In genomic region chr10:72563327-72563932, GRCh38 we compare ENCODE assay signal across 13 cellular contexts.
DNase-seq lines count a peak whose midpoint lies in the region; ATAC-seq and TF ChIP-seq lines count a peak whose summit lies in the region.
"Had no signal": no experiment of that assay in that cellular context is flagged by ENCODE, and none has a peak within 500 bp of the region (broad histone marks: within the 10 kb centered on the region; RNA-seq: fewer than 3 reads in every experiment).

No MANE protein-coding gene starts in this region.

- no peak overlapping the region for H3K4me3 ChIP-seq in upper lobe of left lung
- no peak overlapping the region for H3K4me3 ChIP-seq in uterus
- no peak overlapping the region for H3K4me3 ChIP-seq in dorsolateral prefrontal cortex
- H3K4me3 ChIP-seq: BLaER1 had no signal

- peak overlapping the region; percentile 75 for H3K4me3 Mint-ChIP-seq in natural killer cell treated with Interleukin-12 subunit alpha and Interleukin-12 subunit beta and Interleukin-15 and Interleukin-18, amount 100 ng/mL, for 72 hours
- no peak overlapping the region for H3K4me3 Mint-ChIP-seq in natural killer cell
- peak overlapping the region; percentile 18 for H3K4me3 Mint-ChIP-seq in activated CD4-positive, alpha-beta memory T cell treated with anti-CD3 and anti-CD28 coated beads for 36 hours
- H3K4me3 Mint-ChIP-seq: effector memory CD8-positive, alpha-beta T cell had no signal

- H3K27me3 Mint-ChIP-seq in natural killer cell treated with Interleukin-12 subunit alpha and Interleukin-12 subunit beta and Interleukin-15 and Interleukin-18, amount 100 ng/mL, for 72 hours: no peaks in the 10 kb centered on the region
- H3K27me3 Mint-ChIP-seq in natural killer cell (ENCODE audit: low read depth in 2 of 2): no peaks in the 10 kb centered on the region
- no peaks in the 10 kb centered on the region for H3K27me3 Mint-ChIP-seq in activated CD4-positive, alpha-beta memory T cell treated with anti-CD3 and anti-CD28 coated beads for 36 hours
- H3K27me3 Mint-ChIP-seq: effector memory CD8-positive, alpha-beta T cell had no signal

- TF ChIP-seq CTCF in natural killer cell (IDR thresholded peaks at IDR 0.05) (no peak), upper lobe of left lung (IDR thresholded peaks at IDR 0.05) (no peak), uterus (IDR thresholded peaks at IDR 0.05) (no peak), dorsolateral prefrontal cortex (IDR thresholded peaks at IDR 0.05 in 54 of 56, conservative IDR thresholded peaks at IDR 0.05 in 2 of 56; ENCODE audit: low read depth in 1 of 56, partially characterized antibody in 56 of 56) (no peak)

- no peak for DNase-seq in natural killer cell treated with Interleukin-12 subunit alpha and Interleukin-12 subunit beta and Interleukin-15 and Interleukin-18, amount 100 ng/mL, for 72 hours (ENCODE audit: low spot score)
- no peak for DNase-seq in natural killer cell
- peak; percentile 37 for DNase-seq in activated CD4-positive, alpha-beta memory T cell treated with anti-CD3 and anti-CD28 coated beads for 36 hours
- DNase-seq in upper lobe of left lung: no peak
- no peak for DNase-seq in uterus
- no peak for DNase-seq in C1 segment of cervical spinal cord (lab: John Stamatoyannopoulos, UW)
- DNase-seq in dorsolateral prefrontal cortex: no peak
- DNase-seq: effector memory CD8-positive, alpha-beta T cell; HCEC 1CT; left colon; NCI-H2171 treated with DMSO at 0.1 percent for 48 hours had no signal

- H3K9me3 Mint-ChIP-seq in natural killer cell treated with Interleukin-12 subunit alpha and Interleukin-12 subunit beta and Interleukin-15 and Interleukin-18, amount 100 ng/mL, for 72 hours: no peaks in the 10 kb centered on the region
- no peaks in the 10 kb centered on the region for H3K9me3 Mint-ChIP-seq in natural killer cell
- no peaks in the 10 kb centered on the region for H3K9me3 Mint-ChIP-seq in activated CD4-positive, alpha-beta memory T cell treated with anti-CD3 and anti-CD28 coated beads for 36 hours
- H3K9me3 Mint-ChIP-seq: effector memory CD8-positive, alpha-beta T cell had no signal

- peaks cover 0 to 27% (median 8%) of the 10 kb centered on the region in 4 donors for H3K4me1 ChIP-seq in upper lobe of left lung
- H3K4me1 ChIP-seq in uterus: no peaks in the 10 kb centered on the region
- H3K4me1 ChIP-seq: BLaER1 had no signal

- H3K36me3 Mint-ChIP-seq in natural killer cell treated with Interleukin-12 subunit alpha and Interleukin-12 subunit beta and Interleukin-15 and Interleukin-18, amount 100 ng/mL, for 72 hours: peaks cover 13% of the 10 kb centered on the region
- H3K36me3 Mint-ChIP-seq in natural killer cell: no peaks in the 10 kb centered on the region
- H3K36me3 Mint-ChIP-seq in activated CD4-positive, alpha-beta memory T cell treated with anti-CD3 and anti-CD28 coated beads for 36 hours: peaks cover 43% of the 10 kb centered on the region

- POLR2A ChIA-PET in activated CD4-positive, alpha-beta memory T cell treated with anti-CD3 and anti-CD28 coated beads for 36 hours (lab: Charles Lee): interaction anchor here (1.0 to 1.3 kb wide), 2 partner anchors 62 to 128 kb away, joined by 3 to 4 read pairs; partner anchors contain the start of genes MCU and MICU1

- H3K36me3 ChIP-seq in upper lobe of left lung: peaks cover 4 to 37% (median 5%) of the 10 kb centered on the region in 4 donors
- no peaks in the 10 kb centered on the region for H3K36me3 ChIP-seq in uterus

- peak overlapping the region; percentile 85 to 89 for H3K27ac Mint-ChIP-seq in natural killer cell treated with Interleukin-12 subunit alpha and Interleukin-12 subunit beta and Interleukin-15 and Interleukin-18, amount 100 ng/mL, for 72 hours
- H3K27ac Mint-ChIP-seq in natural killer cell: peak overlapping the region in 1 of 2 donors; percentile 64
- peak overlapping the region; percentile 79 for H3K27ac Mint-ChIP-seq in activated CD4-positive, alpha-beta memory T cell treated with anti-CD3 and anti-CD28 coated beads for 36 hours

- no peaks in the 10 kb centered on the region for H3K27me3 ChIP-seq in upper lobe of left lung
- no peaks in the 10 kb centered on the region for H3K27me3 ChIP-seq in uterus
- H3K27me3 ChIP-seq in dorsolateral prefrontal cortex: no peaks in the 10 kb centered on the region
- H3K27me3 ChIP-seq: BLaER1 had no signal

- intact Hi-C loops in natural killer cell (cut with micrococcal nuclease): no loop called here
- intact Hi-C loops in activated CD4-positive, alpha-beta memory T cell treated with anti-CD3 and anti-CD28 coated beads for 36 hours (cut with micrococcal nuclease): loop anchor here (1.0 to 2.0 kb wide), 2 partner anchors 62 to 193 kb away; no protein-coding TSS in a partner anchor
- intact Hi-C loops in uterus (cut with DNase I; ENCODE audit: low total_unique reads): no loop called here
- intact Hi-C loops in dorsolateral prefrontal cortex (cut with DNase I): no loop called here

- H3K27ac ChIP-seq in upper lobe of left lung (peak overlapping the region in 3 of 4 donors; percentile 57 to 73 (median 73)), uterus (no peak overlapping the region), dorsolateral prefrontal cortex (no peak overlapping the region)
- H3K27ac ChIP-seq: BLaER1 had no signal

- TF ChIP-seq POLR2A in upper lobe of left lung (IDR thresholded peaks at IDR 0.05) (no peak), uterus (IDR thresholded peaks at IDR 0.05) (no peak)

- no peak for TF ChIP-seq EP300 in upper lobe of left lung (IDR thresholded peaks at IDR 0.05)

- peaks cover 22 to 44% of the 10 kb centered on the region in 2 donors for H3K4me1 Mint-ChIP-seq in natural killer cell treated with Interleukin-12 subunit alpha and Interleukin-12 subunit beta and Interleukin-15 and Interleukin-18, amount 100 ng/mL, for 72 hours (ENCODE audit: low read depth in 2 of 2)
- H3K4me1 Mint-ChIP-seq in natural killer cell: peaks cover 7 to 8% of the 10 kb centered on the region in 2 donors
- H3K4me1 Mint-ChIP-seq in activated CD4-positive, alpha-beta memory T cell treated with anti-CD3 and anti-CD28 coated beads for 36 hours (ENCODE audit: low read depth): peaks cover 34% of the 10 kb centered on the region

- CTCF ChIA-PET in activated CD4-positive, alpha-beta memory T cell treated with anti-CD3 and anti-CD28 coated beads for 36 hours (lab: Charles Lee): no interaction called here

- ATAC-seq in natural killer cell treated with Interleukin-12 subunit alpha and Interleukin-12 subunit beta and Interleukin-15 and Interleukin-18, amount 100 ng/mL, for 72 hours: peak; percentile 84 to 89
- no peak for ATAC-seq in natural killer cell
- ATAC-seq in HG03045 (IDR thresholded peaks at IDR 0.05; ENCODE audit: unreplicated experiment): peak; percentile 50
- ATAC-seq in upper lobe of left lung (ENCODE audit: low FRiP score in 2 of 2): no peak
- ATAC-seq: effector memory CD8-positive, alpha-beta T cell; left colon had no signal

- 44 to 56% methylated on average over 6 of the region's 6 CpGs for WGBS in upper lobe of left lung, 2 donors

- H3K9me3 ChIP-seq in upper lobe of left lung (no peaks in the 10 kb centered on the region), uterus (no peaks in the 10 kb centered on the region)

Comparison
In these comparisons a context has a peak if more than half of its experiments do, and no peak if none do; other contexts are left out.
1. ATAC-seq: peak in natural killer cell treated with Interleukin-12 subunit alpha and Interleukin-12 subunit beta and Interleukin-15 and Interleukin-18, amount 100 ng/mL, for 72 hours (2 of 2) and HG03045 (single experiment); none in natural killer cell (0 of 3) and upper lobe of left lung (0 of 2).
2. H3K27ac ChIP-seq: peak in upper lobe of left lung (3 of 4); none in uterus (0 of 2) and dorsolateral prefrontal cortex (0 of 59).